Comparison of ENCODE assay signal across 8 cellular contexts in the genomic region with DNA sequence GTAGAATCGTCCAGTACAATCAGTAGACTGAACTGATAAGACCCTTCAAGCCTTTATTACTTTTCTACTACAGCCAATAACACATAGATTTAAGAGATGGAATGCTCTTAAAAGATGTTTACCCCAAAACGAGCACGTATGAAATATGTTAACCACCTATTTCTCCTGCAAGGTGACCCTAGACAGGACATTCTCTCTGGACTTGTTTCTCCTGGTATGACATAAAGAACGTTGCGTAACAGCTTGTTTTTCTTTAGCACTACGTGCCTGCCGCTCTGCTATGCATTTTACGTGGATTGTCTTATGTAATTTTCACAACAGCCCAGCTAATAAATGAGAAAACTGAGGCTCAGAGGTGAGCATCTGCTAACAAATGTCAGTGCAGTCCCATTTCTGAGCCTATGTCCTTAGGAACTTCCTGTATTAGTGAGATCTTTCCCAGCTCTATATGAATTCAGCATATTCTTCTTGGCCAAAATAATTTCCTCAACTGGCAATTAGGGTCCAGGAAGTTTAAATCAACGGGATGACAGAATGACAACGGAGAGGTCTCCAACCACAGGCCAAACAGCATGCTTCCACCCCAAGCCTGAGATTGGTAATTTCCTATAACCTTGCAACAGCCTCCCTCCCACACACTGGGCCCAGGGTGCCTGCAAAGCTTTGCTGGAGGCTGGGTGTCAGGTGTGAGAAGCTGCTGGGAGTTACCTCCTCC. TPM values are rescaled to one million over a fixed set of nuclear protein-coding genes. Genes with fewer than 3 reads are reported as not detected.
DNase-seq lines count a peak whose midpoint lies in the region; ATAC-seq and TF ChIP-seq lines count a peak whose summit lies in the region.

No MANE protein-coding gene starts in this region.

- H3K4me3 Mint-ChIP-seq in CD14-positive monocyte = peak overlapping the region; percentile 93 to 99
- peak overlapping the region; percentile 92 for H3K4me3 Mint-ChIP-seq in central memory CD8-positive, alpha-beta T cell

- peaks cover 63% of the 10 kb centered on the region for H3K4me1 Mint-ChIP-seq in CD14-positive monocyte
- H3K4me1 Mint-ChIP-seq in central memory CD8-positive, alpha-beta T cell = peaks cover 51% of the 10 kb centered on the region

- BruUV-seq in OCI-LY7 (replicated peaks; lab: Mats Ljungman, UMichigan) = no TSS peak

- CTCF ChIA-PET in OCI-LY7 (lab: Charles Lee; ENCODE audit: unreplicated experiment) = no interaction called here

- TF ChIP-seq POLR2A in ovary (IDR thresholded peaks at IDR 0.05) = no peak

- no peak for ATAC-seq in central memory CD8-positive, alpha-beta T cell (replicated peaks; ENCODE audit: extremely low read depth, poor library complexity, severe bottlenecking)

- no peaks in the 10 kb centered on the region for H3K27me3 ChIP-seq in ovary

- intact Hi-C loops in CD14-positive monocyte (cut with micrococcal nuclease) = loop anchor here (5.0 to 10.0 kb wide), 3 partner anchors 56 to 279 kb away; a partner anchor contains a TSS
- intact Hi-C loops in ovary (cut with DNase I) = loop anchor here in 3 of 4 donors (5.0 to 10.0 kb wide), 4 partner anchors 64 to 424 kb away; a partner anchor contains a TSS
- intact Hi-C loops in OCI-LY7 (cut with micrococcal nuclease; ENCODE audit: unreplicated experiment) = loop anchor here (5.0 kb wide), 2 partner anchors 354 to 419 kb away; a partner anchor contains a TSS

- H3K36me3 ChIP-seq in ovary (no peaks in the 10 kb centered on the region), OCI-LY7 (ENCODE audit: insufficient read depth, low read length) (peaks cover 45% of the 10 kb centered on the region)

- TF ChIP-seq CTCF in CD14-positive monocyte (IDR thresholded peaks at IDR 0.05) (no peak), ovary (IDR thresholded peaks at IDR 0.05) (no peak), OCI-LY7 (conservative IDR thresholded peaks at IDR 0.05; ENCODE audit: low read length) (no peak)

- no peak for DNase-seq in CD14-positive monocyte (ENCODE audit: low spot score)
- DNase-seq in T follicular helper cell (ENCODE audit: low read depth) = peak; percentile 37
- DNase-seq in central memory CD8-positive, alpha-beta T cell (ENCODE audit: low spot score in 2 of 2) = no peak
- DNase-seq in ovary = peak in 1 of 5 donors; percentile 41
- DNase-seq in NCI-H1417 treated with DMSO at 0.1 percent for 48 hours (lab: John Stamatoyannopoulos, UW) = no peak
- DNase-seq in HT-29 (ENCODE audit: low spot score) = no peak
- DNase-seq in OCI-LY7 (ENCODE audit: low spot score) = no peak
- no peak for DNase-seq in germinal center (ENCODE audit: low spot score)

- peaks cover 0 to 8% (median 6%) of the 10 kb centered on the region in 7 donors for H3K9me3 Mint-ChIP-seq in CD14-positive monocyte
- no peaks in the 10 kb centered on the region for H3K9me3 Mint-ChIP-seq in central memory CD8-positive, alpha-beta T cell

- peak overlapping the region; percentile 88 to 99 (median 98) for H3K27ac Mint-ChIP-seq in CD14-positive monocyte
- H3K27ac Mint-ChIP-seq in central memory CD8-positive, alpha-beta T cell (ENCODE audit: low read depth) = peak overlapping the region; percentile 99

- 52 to 57% (median 52%) methylated on average over 10 of the region's 10 CpGs for WGBS in ovary, 3 donors

- H4K20me1 ChIP-seq in OCI-LY7 (ENCODE audit: insufficient read depth, low read length) = peaks cover 15% of the 10 kb centered on the region; the same call in 1 of the 2 replicates

- H2AFZ ChIP-seq in OCI-LY7 (ENCODE audit: low read length) = no peak overlapping the region

- H3K4me3 ChIP-seq in ovary (peak overlapping the region; percentile 95), OCI-LY7 (ENCODE audit: low read depth, low read length, poor library complexity, severe bottlenecking) (no peak overlapping the region)

- peak overlapping the region; percentile 90 to 99 for H3K27ac ChIP-seq in ovary
- no peak overlapping the region for H3K27ac ChIP-seq in OCI-LY7 (ENCODE audit: low read depth, low read length, poor library complexity, severe bottlenecking)

- H3K79me2 ChIP-seq in OCI-LY7 (ENCODE audit: insufficient read depth, low read depth, low read length) = peaks cover 21% of the 10 kb centered on the region; the same call in 1 of the 2 replicates

- H3K4me1 ChIP-seq in ovary (ENCODE audit: insufficient read depth) (peaks cover 16% of the 10 kb centered on the region), OCI-LY7 (ENCODE audit: insufficient read depth, low read length, poor library complexity, severe bottlenecking) (peaks cover 56% of the 10 kb centered on the region)

- H3K9me2 ChIP-seq in OCI-LY7 (ENCODE audit: insufficient read depth, low read length) = no peaks in the 10 kb centered on the region

- H3K4me2 ChIP-seq in OCI-LY7 (ENCODE audit: low read length) = no peak overlapping the region

- H3K27me3 Mint-ChIP-seq in CD14-positive monocyte (ENCODE audit: low read depth in 3 of 3) = peaks cover 0 to 9% (median 6%) of the 10 kb centered on the region in 3 donors
- no peaks in the 10 kb centered on the region for H3K27me3 Mint-ChIP-seq in central memory CD8-positive, alpha-beta T cell

- no peak for TF ChIP-seq EP300 in ovary (IDR thresholded peaks at IDR 0.05)

- H3K36me3 Mint-ChIP-seq in CD14-positive monocyte = peaks cover 48 to 50% of the 10 kb centered on the region in 2 donors
- H3K36me3 Mint-ChIP-seq in central memory CD8-positive, alpha-beta T cell (ENCODE audit: insufficient read depth) = peaks cover 63% of the 10 kb centered on the region

- H3K9me3 ChIP-seq in ovary (no peaks in the 10 kb centered on the region), OCI-LY7 (ENCODE audit: low read length) (no peaks in the 10 kb centered on the region)

- POLR2A ChIA-PET in OCI-LY7 (lab: Charles Lee) = no interaction called here

RNA-seq across cellular contexts. Expression of a gene that starts 3.7 kb away (rescaled TPM):
- polyA plus RNA-seq in CD14-positive monocyte = 100 to 1,000 TPM; 868 to 935 TPM
- 1,000 to 10,000 TPM in 1 of 7 donors, 100 to 1,000 TPM in 6; 162 to 1,807 (median 236) TPM for total RNA-seq in ovary
- polyA plus RNA-seq in ovary = 100 to 1,000 TPM; 109 to 194 TPM
- total RNA-seq in HT-29 (2014; rRNA removed; shearing (Covaris generic)) = 116 and 137 TPM in 2 replicates
- total RNA-seq in OCI-LY7 (2014; rRNA removed; shearing (Covaris generic)) = 100 and 109 TPM in 2 replicates
- 37.0 and 43.6 TPM in 2 replicates for total RNA-seq in OCI-LY7 (2022)
